Comparison of ENCODE assay signal across 16 cellular contexts in the genomic region with DNA sequence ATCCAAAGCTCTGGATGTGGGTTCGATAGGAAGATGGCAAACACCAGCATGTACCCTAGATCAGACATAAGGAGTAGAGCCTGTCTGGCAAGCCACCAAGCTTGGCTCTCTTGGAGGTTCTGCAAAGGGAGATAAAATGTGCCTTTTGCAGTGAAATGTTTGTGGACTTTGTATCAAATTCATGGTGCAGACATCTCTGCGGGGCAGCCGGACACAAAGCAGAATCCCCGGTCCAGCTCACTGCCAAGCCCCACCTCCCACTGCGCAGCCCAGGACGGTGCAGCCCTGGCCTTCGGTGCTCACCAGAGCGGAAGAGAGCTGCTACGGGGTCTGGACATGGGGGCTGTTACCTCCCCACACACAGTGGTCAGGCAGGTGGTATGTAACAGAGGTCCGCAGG.
"Had no signal": no experiment of that assay in that cellular context is flagged by ENCODE, and none has a peak within 500 bp of the region (broad histone marks: within the 10 kb centered on the region; RNA-seq: fewer than 3 reads in every experiment).

No MANE protein-coding gene starts in this region.

- H3K36me3 Mint-ChIP-seq: type B pancreatic cell had no signal

- H3K27ac Mint-ChIP-seq: activated CD8-positive, alpha-beta T cell treated with anti-CD3 and anti-CD28 coated beads for 36 hours; type B pancreatic cell had no signal

- H3K4me1 ChIP-seq: adrenal gland, prostate gland had no signal

- H3K36me3 ChIP-seq: adrenal gland, lower lobe of right lung, prostate gland, sigmoid colon had no signal

- H3K27ac ChIP-seq: prostate gland had no signal

- H3K9me3 ChIP-seq: adrenal gland, lower lobe of right lung, prostate gland, sigmoid colon had no signal

- H3K27me3 Mint-ChIP-seq: activated CD8-positive, alpha-beta T cell treated with anti-CD3 and anti-CD28 coated beads for 36 hours had no signal

- H3K4me3 ChIP-seq: adrenal gland, coronary artery, lower lobe of right lung, prostate gland, sigmoid colon had no signal

- H3K27me3 ChIP-seq: adrenal gland, sigmoid colon had no signal

- H3K4me3 Mint-ChIP-seq: activated CD8-positive, alpha-beta T cell treated with anti-CD3 and anti-CD28 coated beads for 36 hours; type B pancreatic cell had no signal

- DNase-seq: activated CD8-positive, alpha-beta T cell treated with anti-CD3 and anti-CD28 coated beads for 36 hours; activated naive CD4-positive, alpha-beta T cell treated with Interleukin-2 at 50 U/mL for 16 hours; adrenal gland; caudate nucleus; effector CD8-positive, alpha-beta T cell; hypothalamus; kidney glomerular epithelial cell; lower lobe of right lung; naive thymus-derived CD4-positive, alpha-beta T cell; occipital lobe; sigmoid colon; stimulated activated CD4-positive, alpha-beta T cell treated with anti-CD3 and anti-CD28 coated beads, Interleukin-2, amount 100 ng/mL, for 24 hours; stimulated activated naive CD4-positive, alpha-beta T cell treated with Interleukin-2 at 50 U/mL for 16 hours had no signal

- ATAC-seq: activated CD8-positive, alpha-beta T cell treated with anti-CD3 and anti-CD28 coated beads for 36 hours; lower lobe of right lung; naive thymus-derived CD4-positive, alpha-beta T cell had no signal
